Comparison of ENCODE assay signal across 8 cellular contexts in genomic region chr9:14993061-14993800, GRCh38.
DNase-seq lines count a peak whose midpoint lies in the region; ATAC-seq and TF ChIP-seq lines count a peak whose summit lies in the region.

No MANE protein-coding gene starts in this region.

- peak; percentile 25 for TF ChIP-seq POLR2A in erythroblast (IDR thresholded peaks at IDR 0.05; ENCODE audit: low read length)

- H3K36me3 ChIP-seq in Caco-2 (ENCODE audit: control insufficient read depth, insufficient read depth, low read length) = no peaks in the 10 kb centered on the region

- peak; percentile 52 for ATAC-seq in GM21529 (IDR thresholded peaks at IDR 0.05; ENCODE audit: unreplicated experiment)

- H3K4me3 ChIP-seq in Caco-2 (ENCODE audit: low read depth, low read length) = no peak overlapping the region

- H3K27me3 Mint-ChIP-seq in Caco-2 (ENCODE audit: insufficient read depth, unreplicated experiment) = no peaks in the 10 kb centered on the region

- POLR2A ChIA-PET in Caco-2 (lab: Charles Lee) = no interaction called here

- no peak overlapping the region for H3K4me3 Mint-ChIP-seq in Caco-2 (ENCODE audit: unreplicated experiment)

- DNase-seq in NCI-H524 (lab: John Stamatoyannopoulos, UW) = peak; percentile 94 to 95
- DNase-seq in activated T-cell treated with anti-CD3 and anti-CD28 coated beads for 24 hours (ENCODE audit: low read depth) = peak; percentile 38
- DNase-seq in erythroblast (lab: John Stamatoyannopoulos, UW) = peak; percentile 69 to 74
- DNase-seq in midbrain (lab: John Stamatoyannopoulos, UW) = peak; percentile 88
- DNase-seq in stimulated activated CD4-positive, alpha-beta T cell treated with anti-CD3 and anti-CD28 coated beads, TNF-alpha, amount 100 ng/mL, for 48 hours (ENCODE audit: low read depth in 3 of 3) = peak; percentile 25 to 52 (median 43)
- DNase-seq in GM10266 (ENCODE audit: extremely low spot score) = no peak
- DNase-seq in Caco-2 = no peak

- no TSS peak for BruUV-seq in Caco-2 (replicated peaks; lab: Mats Ljungman, UMichigan)

- H3K4me1 ChIP-seq in Caco-2 = no peaks in the 10 kb centered on the region

- no peaks in the 10 kb centered on the region for H3K9me3 ChIP-seq in Caco-2

- CTCF ChIA-PET in Caco-2 (lab: Charles Lee) = no interaction called here

- H3K4me1 Mint-ChIP-seq in Caco-2 (ENCODE audit: low read depth, unreplicated experiment) = no peaks in the 10 kb centered on the region

- H3K27me3 ChIP-seq in Caco-2 (replicated peaks; ENCODE audit: control insufficient read depth, insufficient read depth, low read length) = no peaks in the 10 kb centered on the region

- no peaks in the 10 kb centered on the region for H3K9me3 Mint-ChIP-seq in Caco-2 (ENCODE audit: unreplicated experiment)

- H3K27ac Mint-ChIP-seq in Caco-2 (ENCODE audit: unreplicated experiment) = no peak overlapping the region

- TF ChIP-seq CTCF in GM10266 (IDR thresholded peaks at IDR 0.05; ENCODE audit: control insufficient read depth, insufficient read depth, low read depth, missing control alignments) (no peak), Caco-2 (IDR thresholded peaks at IDR 0.05; ENCODE audit: insufficient read depth in 1 of 2, low read depth in 1 of 2, low read length in 1 of 2, severe bottlenecking in 1 of 2, unreplicated experiment in 1 of 2) (no peak)

- intact Hi-C loops in Caco-2 (cut with micrococcal nuclease; ENCODE audit: unreplicated experiment) = no loop called here

- no peaks in the 10 kb centered on the region for H3K36me3 Mint-ChIP-seq in Caco-2 (ENCODE audit: insufficient read depth, unreplicated experiment)

Comparison
In these comparisons a context has a peak if more than half of its experiments do, and no peak if none do; other contexts are left out.
1. DNase-seq: peak in NCI-H524 (2 of 2), activated T-cell treated with anti-CD3 and anti-CD28 coated beads for 24 hours (single experiment), erythroblast (2 of 2), midbrain (single experiment) and stimulated activated CD4-positive, alpha-beta T cell treated with anti-CD3 and anti-CD28 coated beads, TNF-alpha, amount 100 ng/mL, for 48 hours (3 of 3); none in GM10266 (single experiment) and Caco-2 (0 of 2).